1 cellular context compared by ENCODE assay signal in genomic region chr14:70907996-70908917, GRCh38.
TF ChIP-seq lines count a peak whose summit lies in the region.

No MANE protein-coding gene starts in this region.

TF ChIP-seq in GM12878, 131 proteins besides CTCF, POLR2A, EP300 and RAD21 (continued from another document and continues in another):
- TF ChIP-seq BCLAF1 (IDR thresholded peaks at IDR 0.05) (no peak), PAX8 (IDR thresholded peaks at IDR 0.05) (no peak), FOS (IDR thresholded peaks at IDR 0.05; ENCODE audit: borderline replicate concordance, extremely low read depth, insufficient read length) (no peak), NKRF (conservative IDR thresholded peaks at IDR 0.05) (peak; percentile 77; the same call in 1 of the 2 replicates), CREB1 (IDR thresholded peaks at IDR 0.05; ENCODE audit: low read depth) (no peak), USF1 (IDR thresholded peaks at IDR 0.05; ENCODE audit: borderline replicate concordance, extremely low read length, insufficient read depth, low read depth, low read length) (no peak), RCOR1 (conservative IDR thresholded peaks at IDR 0.05; ENCODE audit: low read depth, low read length) (no peak), FOXK2 (IDR thresholded peaks at IDR 0.05) (no peak), BCL3 (IDR thresholded peaks at IDR 0.05; ENCODE audit: borderline replicate concordance, insufficient read depth, low read depth, low read length, poor library complexity, severe bottlenecking) (no peak), KDM1A (IDR thresholded peaks at IDR 0.05; ENCODE audit: borderline replicate concordance) (no peak), NR2C1 (IDR thresholded peaks at IDR 0.05) (no peak), MXI1 (IDR thresholded peaks at IDR 0.05; ENCODE audit: low read depth, low read length) (0 out of 2 replicates have a peak, but pooled peaks have one; percentile 20), PBX3 (IDR thresholded peaks at IDR 0.05; ENCODE audit: insufficient replicate concordance, low read depth, low read length) (no peak), MEF2A (IDR thresholded peaks at IDR 0.05; ENCODE audit: insufficient read depth, low read depth, low read length) (0 out of 2 replicates have a peak, but pooled peaks have one; percentile 4), E4F1 (IDR thresholded peaks at IDR 0.05; ENCODE audit: borderline replicate concordance, partially characterized antibody) (no peak), REST (IDR thresholded peaks at IDR 0.05; ENCODE audit: low read depth, low read length) (no peak), ZBTB4 (CRISPR knock-in tag; IDR thresholded peaks at IDR 0.05) (no peak), IKZF2 (IDR thresholded peaks at IDR 0.05) (no peak), SMAD5 (IDR thresholded peaks at IDR 0.05; ENCODE audit: low read depth) (no peak), EGR1 (IDR thresholded peaks at IDR 0.05; ENCODE audit: borderline replicate concordance in 1 of 2, low read depth in 2 of 2, low read length in 2 of 2) (peak in 1 of 2 experiments; percentile 52; a peak in 1 of 3 replicates), CUX1 (IDR thresholded peaks at IDR 0.05; ENCODE audit: insufficient replicate concordance, low read depth, low read length) (no peak), MTA3 (IDR thresholded peaks at IDR 0.05; ENCODE audit: borderline replicate concordance, low read length) (no peak), BHLHE40 (IDR thresholded peaks at IDR 0.05; ENCODE audit: borderline replicate concordance in 1 of 2, low read depth in 2 of 2, low read length in 1 of 2) (peak in 1 of 2 experiments; percentile 59; a peak in 2 of 4 replicates), ASH2L (IDR thresholded peaks at IDR 0.05; ENCODE audit: borderline replicate concordance, low read depth) (peak; percentile 42; the same call in 1 of the 2 replicates), BACH1 (IDR thresholded peaks at IDR 0.05; ENCODE audit: borderline replicate concordance) (peak; percentile 37)
